19 cellular contexts compared by ENCODE assay signal in the genomic region with DNA sequence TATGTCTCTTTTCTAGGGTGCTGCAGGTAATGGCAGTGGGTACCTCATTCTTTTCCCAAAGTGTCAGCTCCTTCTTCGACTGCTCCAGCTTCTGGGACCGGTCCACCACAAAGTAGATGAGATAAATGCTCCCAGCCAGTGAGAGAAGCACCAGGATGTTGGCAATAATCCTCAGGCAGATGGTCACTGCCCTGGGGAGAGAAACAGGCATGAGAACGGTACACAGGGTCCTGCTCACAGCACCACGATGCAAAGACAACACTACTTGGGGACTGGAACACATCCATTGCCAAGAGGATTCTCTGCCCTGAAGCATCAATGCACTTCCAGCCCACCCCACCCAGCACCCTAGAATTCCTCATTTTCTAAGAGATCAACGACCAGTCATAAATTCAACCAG. TPM values are rescaled to one million over a fixed set of nuclear protein-coding genes. Genes with fewer than 3 reads are reported as not detected.
A peak's percentile ranks its signal among the peaks of the same experiment; 100 is the strongest.
DNase-seq lines count a peak whose midpoint lies in the region; ATAC-seq and TF ChIP-seq lines count a peak whose summit lies in the region.
"Had no signal": no experiment of that assay in that cellular context is flagged by ENCODE, and none has a peak within 500 bp of the region (broad histone marks: within the 10 kb centered on the region; RNA-seq: fewer than 3 reads in every experiment).

No MANE protein-coding gene starts in this region.

- WGBS in lung, 2 donors: 83 to 94% methylated on average over 5 of the region's 5 CpGs

- no peak overlapping the region for H3K4me3 Mint-ChIP-seq in T-helper 17 cell
- H3K4me3 Mint-ChIP-seq: CD4-positive, alpha-beta T cell had no signal

- DNase-seq in NCI-H1694 (lab: John Stamatoyannopoulos, UW): peak; percentile 22
- no peak for DNase-seq in NCI-H1694 treated with DMSO at 0.1 percent for 48 hours (lab: John Stamatoyannopoulos, UW)
- peak; percentile 94 for DNase-seq in cerebellar cortex (ENCODE audit: low spot score)
- peak; percentile 11 for DNase-seq in lung (ENCODE audit: low spot score)
- DNase-seq in activated gamma-delta T cell treated with Interleukin-2 at 50 U/mL for 16 hours: no peak
- DNase-seq in T-helper 17 cell: no peak
- DNase-seq in stimulated activated CD4-positive, alpha-beta T cell treated with anti-CD3 and anti-CD28 coated beads, Interleukin-12 subunit alpha, Interleukin-12 subunit beta, amount 100 ng/mL, for 4 hours: no peak
- DNase-seq: AML-193; CD4-positive, alpha-beta T cell; DMS53; DND-41; EL had no signal

- no peaks in the 10 kb centered on the region for H3K27me3 ChIP-seq in lung (ENCODE audit: control insufficient read depth, insufficient read depth)

- no peaks in the 10 kb centered on the region for H3K36me3 ChIP-seq in lung (ENCODE audit: control insufficient read depth in 2 of 2, insufficient read depth in 2 of 2, low read length in 2 of 2)
- H3K36me3 ChIP-seq: HAP-1 had no signal

- H3K4me1 ChIP-seq in lung (ENCODE audit: control insufficient read depth in 2 of 2, insufficient read depth in 2 of 2, low read length in 2 of 2): no peaks in the 10 kb centered on the region
- H3K4me1 ChIP-seq: A549, HAP-1 had no signal

- no peak overlapping the region for H3K4me3 ChIP-seq in lung
- H3K4me3 ChIP-seq: A549, HAP-1 had no signal

- H3K9me3 ChIP-seq in lung (ENCODE audit: control insufficient read depth in 2 of 2, insufficient read depth in 1 of 2, low read length in 1 of 2) (no peaks in the 10 kb centered on the region), T-helper 17 cell (ENCODE audit: control insufficient read depth, low read length, poor library complexity, severe bottlenecking) (no peaks in the 10 kb centered on the region)
- H3K9me3 ChIP-seq: A549, HAP-1 had no signal

- peaks cover 31% of the 10 kb centered on the region for H3K27me3 Mint-ChIP-seq in T-helper 17 cell
- H3K27me3 Mint-ChIP-seq: CD4-positive, alpha-beta T cell had no signal

- no peak for TF ChIP-seq CTCF in lung (IDR thresholded peaks at IDR 0.05; ENCODE audit: control extremely low read depth, extremely low read depth)

- no peak overlapping the region for H3K27ac Mint-ChIP-seq in T-helper 17 cell
- H3K27ac Mint-ChIP-seq: CD4-positive, alpha-beta T cell had no signal

- H3K27ac ChIP-seq in lung (ENCODE audit: low read depth in 1 of 2, low read length in 1 of 2): no peak overlapping the region
- H3K27ac ChIP-seq: 22Rv1, A549, C4-2B had no signal

- peaks cover 3% of the 10 kb centered on the region for H3K36me3 Mint-ChIP-seq in T-helper 17 cell (ENCODE audit: low read depth)

- ATAC-seq in lung (ENCODE audit: insufficient read depth, low FRiP score) (no peak), T-helper 17 cell (no peak)
- ATAC-seq: A549 had no signal

- no peaks in the 10 kb centered on the region for H3K4me1 Mint-ChIP-seq in T-helper 17 cell

RNA-seq across cellular contexts. Expression of gene TMC3, which starts 22.4 kb away (rescaled TPM):
- total RNA-seq in lung: under 1 TPM in 1 of 2 donors, not detected in 1; 0.03 TPM
- polyA plus RNA-seq in lung: not detected
- not detected for total RNA-seq in T-helper 17 cell
- total RNA-seq: CD4-positive, alpha-beta T cell; H4; HT-29 had no signal
- polyA plus RNA-seq: A549, BJ had no signal

RNA-seq across cellular contexts. Expression of gene STARD5, which starts 27.7 kb away (rescaled TPM):
- total RNA-seq in lung (1 to 10 TPM; 4.5 to 7.0 TPM), T-helper 17 cell (1 to 10 TPM; 4.3 to 4.6 TPM)
- 1 to 10 TPM; 2.9 to 5.4 TPM for polyA plus RNA-seq in lung

Comparison
In these comparisons a context has a peak if more than half of its experiments do, and no peak if none do; other contexts are left out.
1. DNase-seq: peak in NCI-H1694 (single experiment), cerebellar cortex (single experiment) and lung (single experiment); none in NCI-H1694 treated with DMSO at 0.1 percent for 48 hours (single experiment), activated gamma-delta T cell treated with Interleukin-2 at 50 U/mL for 16 hours (single experiment), T-helper 17 cell (0 of 3) and stimulated activated CD4-positive, alpha-beta T cell treated with anti-CD3 and anti-CD28 coated beads, Interleukin-12 subunit alpha, Interleukin-12 subunit beta, amount 100 ng/mL, for 4 hours (single experiment).